29 cellular contexts compared by ENCODE assay signal in genomic region chr10:89357096-89357495, GRCh38. TPM values are rescaled to one million over a fixed set of nuclear protein-coding genes. Genes with fewer than 3 reads are reported as not detected.
"Had no signal": no experiment of that assay in that cellular context is flagged by ENCODE, and none has a peak within 500 bp of the region (broad histone marks: within the 10 kb centered on the region; RNA-seq: fewer than 3 reads in every experiment).

No MANE protein-coding gene starts in this region.

- DNase-seq: dermis blood vessel endothelial cell; effector memory CD4-positive, alpha-beta T cell; esophagus squamous epithelium; foreskin melanocyte; glutamatergic neuron; heart right ventricle; hippocampal formation; kidney glomerular epithelial cell; left ventricle myocardium superior; lower lobe of right lung; natural killer cell; ovary; posterior cingulate gyrus; right lobe of liver; stimulated activated CD4-positive, alpha-beta T cell treated with anti-CD3 and anti-CD28 coated beads, Interleukin-2, amount 100 ng/mL, for 24 hours; stimulated activated CD4-positive, alpha-beta T cell treated with anti-CD3 and anti-CD28 coated beads, Interleukin-4, amount 100 ng/mL, for 24 hours; stimulated activated naive CD4-positive, alpha-beta T cell treated with Interleukin-2 at 50 U/mL for 16 hours; stomach; tibial artery had no signal

- ATAC-seq: heart right ventricle; left ventricle myocardium superior; lower lobe of right lung; natural killer cell; stimulated activated effector memory CD8-positive, alpha-beta T cell treated with anti-CD3 and anti-CD28 coated beads, Interleukin-12 subunit alpha, Interleukin-12 subunit beta, amount 100 ng/mL, for 72 hours had no signal

- H3K27ac ChIP-seq: coronary artery, esophagus squamous epithelium, heart right ventricle, lower lobe of right lung, ovary, right lobe of liver, stomach, tibial artery had no signal

- H3K27ac Mint-ChIP-seq: natural killer cell; stimulated activated effector memory CD8-positive, alpha-beta T cell treated with anti-CD3 and anti-CD28 coated beads, Interleukin-12 subunit alpha, Interleukin-12 subunit beta, amount 100 ng/mL, for 72 hours; type B pancreatic cell had no signal

- H3K27me3 Mint-ChIP-seq: type B pancreatic cell had no signal

- H3K4me3 Mint-ChIP-seq: natural killer cell; neural crest cell; stimulated activated effector memory CD8-positive, alpha-beta T cell treated with anti-CD3 and anti-CD28 coated beads, Interleukin-12 subunit alpha, Interleukin-12 subunit beta, amount 100 ng/mL, for 72 hours; type B pancreatic cell had no signal

- H3K9me3 ChIP-seq: esophagus squamous epithelium, lower lobe of right lung, ovary, right lobe of liver, stomach, tibial artery had no signal

- H3K36me3 ChIP-seq: esophagus squamous epithelium, heart right ventricle, lower lobe of right lung, ovary, right lobe of liver, stomach, tibial artery had no signal

- H3K27me3 ChIP-seq: esophagus squamous epithelium, heart right ventricle, ovary, right lobe of liver, stomach, tibial artery had no signal

- H3K9me3 Mint-ChIP-seq: natural killer cell, neural crest cell had no signal

- H3K4me1 Mint-ChIP-seq: natural killer cell had no signal

- FAIRE-seq: islet of Langerhans had no signal

- H3K4me3 ChIP-seq: coronary artery, esophagus squamous epithelium, heart right ventricle, lower lobe of right lung, ovary, right lobe of liver, stomach, tibial artery had no signal

- H3K36me3 Mint-ChIP-seq: natural killer cell; stimulated activated effector memory CD8-positive, alpha-beta T cell treated with anti-CD3 and anti-CD28 coated beads, Interleukin-12 subunit alpha, Interleukin-12 subunit beta, amount 100 ng/mL, for 72 hours had no signal

RNA-seq across cellular contexts. Expression of gene IFIT1B, which starts 20.8 kb away (rescaled TPM):
- total RNA-seq: chondrocyte, dermis blood vessel endothelial cell, esophagus squamous epithelium, left ventricle myocardium superior, lower lobe of right lung, mesenteric fat pad, natural killer cell, neural crest cell, pulmonary artery endothelial cell, subcutaneous adipose tissue had no signal
- polyA plus RNA-seq: heart right ventricle, ovary, stomach, urinary bladder had no signal
